Comparison of ENCODE assay signal across 23 cellular contexts in genomic region chr6:98695076-98695816, GRCh38.
"Had no signal": no experiment of that assay in that cellular context is flagged by ENCODE, and none has a peak within 500 bp of the region (broad histone marks: within the 10 kb centered on the region; RNA-seq: fewer than 3 reads in every experiment).

No MANE protein-coding gene starts in this region.

- H3K27me3 ChIP-seq: brain microvascular endothelial cell, esophagus squamous epithelium, hepatocyte, right lobe of liver, upper lobe of right lung had no signal

- H3K36me3 Mint-ChIP-seq: activated CD8-positive, alpha-beta memory T cell treated with anti-CD3 and anti-CD28 coated beads, Interleukin-2, amount 10 ng/mL, durations not matched to agents 7 days and 5 days; activated naive CD8-positive, alpha-beta T cell treated with anti-CD3 and anti-CD28 coated beads for 36 hours; mesothelial cell of epicardium had no signal

- H3K27ac ChIP-seq: brain microvascular endothelial cell, esophagus squamous epithelium, hepatocyte, right lobe of liver, thoracic aorta, upper lobe of right lung had no signal

- H3K9me3 ChIP-seq: esophagus squamous epithelium, right lobe of liver, thoracic aorta, upper lobe of right lung had no signal

- H3K4me3 Mint-ChIP-seq: activated CD4-positive, alpha-beta memory T cell treated with anti-CD3 and anti-CD28 coated beads, Interleukin-2, amount 10 ng/mL, durations not matched to agents 7 days and 5 days; activated CD8-positive, alpha-beta memory T cell treated with anti-CD3 and anti-CD28 coated beads, Interleukin-2, amount 10 ng/mL, durations not matched to agents 7 days and 5 days; activated naive CD8-positive, alpha-beta T cell treated with anti-CD3 and anti-CD28 coated beads for 36 hours; central memory CD8-positive, alpha-beta T cell; dendritic cell treated with granulocyte-macrophage colony-stimulating factor and Interleukin-4, amounts not matched to agents 40 ng/mL and 50 ng/mL, for 4 days; mesothelial cell of epicardium; nephron; stimulated activated naive CD8-positive, alpha-beta T cell treated with anti-CD3 and anti-CD28 coated beads, Interleukin-15, amount 100 ng/mL, for 72 hours had no signal

- DNase-seq: activated CD4-positive, alpha-beta memory T cell treated with anti-CD3 and anti-CD28 coated beads, Interleukin-2, amount 10 ng/mL, durations not matched to agents 7 days and 5 days; activated CD4-positive, alpha-beta T cell treated with anti-CD3 and anti-CD28 coated beads for 48 hours; activated CD4-positive, CD25-positive, alpha-beta regulatory T cell; activated CD8-positive, alpha-beta memory T cell treated with anti-CD3 and anti-CD28 coated beads, Interleukin-2, amount 10 ng/mL, durations not matched to agents 7 days and 5 days; activated naive CD8-positive, alpha-beta T cell treated with anti-CD3 and anti-CD28 coated beads for 36 hours; amniotic stem cell; brain microvascular endothelial cell; effector memory CD4-positive, alpha-beta T cell; esophagus squamous epithelium; islet precursor cell; right lobe of liver; small intestine; stimulated activated CD4-positive, alpha-beta T cell treated with anti-CD3 and anti-CD28 coated beads, Interleukin-15, amount 100 ng/mL, for 24 hours; stimulated activated CD4-positive, alpha-beta T cell treated with anti-CD3 and anti-CD28 coated beads, Interleukin-4, amount 100 ng/mL, for 1 hour; stimulated activated naive CD8-positive, alpha-beta T cell treated with anti-CD3 and anti-CD28 coated beads, Interleukin-15, amount 100 ng/mL, for 72 hours; upper lobe of right lung had no signal

- H3K27ac Mint-ChIP-seq: activated CD4-positive, alpha-beta memory T cell treated with anti-CD3 and anti-CD28 coated beads, Interleukin-2, amount 10 ng/mL, durations not matched to agents 7 days and 5 days; activated CD8-positive, alpha-beta memory T cell treated with anti-CD3 and anti-CD28 coated beads, Interleukin-2, amount 10 ng/mL, durations not matched to agents 7 days and 5 days; activated naive CD8-positive, alpha-beta T cell treated with anti-CD3 and anti-CD28 coated beads for 36 hours; dendritic cell treated with granulocyte-macrophage colony-stimulating factor and Interleukin-4, amounts not matched to agents 40 ng/mL and 50 ng/mL, for 4 days; mesothelial cell of epicardium; nephron; stimulated activated naive CD8-positive, alpha-beta T cell treated with anti-CD3 and anti-CD28 coated beads, Interleukin-15, amount 100 ng/mL, for 72 hours had no signal

- H3K4me3 ChIP-seq: esophagus squamous epithelium, hepatocyte, lung, right lobe of liver, thoracic aorta, upper lobe of right lung had no signal

- H3K27me3 Mint-ChIP-seq: activated CD4-positive, alpha-beta memory T cell treated with anti-CD3 and anti-CD28 coated beads, Interleukin-2, amount 10 ng/mL, durations not matched to agents 7 days and 5 days; activated CD8-positive, alpha-beta memory T cell treated with anti-CD3 and anti-CD28 coated beads, Interleukin-2, amount 10 ng/mL, durations not matched to agents 7 days and 5 days; central memory CD8-positive, alpha-beta T cell; dendritic cell treated with granulocyte-macrophage colony-stimulating factor and Interleukin-4, amounts not matched to agents 40 ng/mL and 50 ng/mL, for 4 days; stimulated activated naive CD8-positive, alpha-beta T cell treated with anti-CD3 and anti-CD28 coated beads, Interleukin-15, amount 100 ng/mL, for 72 hours had no signal

- H3K79me2 ChIP-seq: hepatocyte had no signal

- H3K36me3 ChIP-seq: brain microvascular endothelial cell, esophagus squamous epithelium, right lobe of liver, thoracic aorta, upper lobe of right lung had no signal

- H3K4me1 Mint-ChIP-seq: activated CD4-positive, alpha-beta memory T cell treated with anti-CD3 and anti-CD28 coated beads, Interleukin-2, amount 10 ng/mL, durations not matched to agents 7 days and 5 days; activated CD8-positive, alpha-beta memory T cell treated with anti-CD3 and anti-CD28 coated beads, Interleukin-2, amount 10 ng/mL, durations not matched to agents 7 days and 5 days; activated naive CD8-positive, alpha-beta T cell treated with anti-CD3 and anti-CD28 coated beads for 36 hours; central memory CD8-positive, alpha-beta T cell; mesothelial cell of epicardium; nephron; stimulated activated naive CD8-positive, alpha-beta T cell treated with anti-CD3 and anti-CD28 coated beads, Interleukin-15, amount 100 ng/mL, for 72 hours had no signal

- H2AFZ ChIP-seq: hepatocyte had no signal

- H3K9me3 Mint-ChIP-seq: activated CD4-positive, alpha-beta memory T cell treated with anti-CD3 and anti-CD28 coated beads, Interleukin-2, amount 10 ng/mL, durations not matched to agents 7 days and 5 days; activated naive CD8-positive, alpha-beta T cell treated with anti-CD3 and anti-CD28 coated beads for 36 hours; central memory CD8-positive, alpha-beta T cell; dendritic cell treated with granulocyte-macrophage colony-stimulating factor and Interleukin-4, amounts not matched to agents 40 ng/mL and 50 ng/mL, for 4 days; mesothelial cell of epicardium; nephron; stimulated activated naive CD8-positive, alpha-beta T cell treated with anti-CD3 and anti-CD28 coated beads, Interleukin-15, amount 100 ng/mL, for 72 hours had no signal

- H3K4me1 ChIP-seq: esophagus squamous epithelium, right lobe of liver, upper lobe of right lung had no signal

- H3K4me2 ChIP-seq: hepatocyte had no signal
